In genomic region chr2:67054725-67055124, GRCh38 we compare ENCODE assay signal across 12 cellular contexts.
"Had no signal": no experiment of that assay in that cellular context is flagged by ENCODE, and none has a peak within 500 bp of the region (broad histone marks: within the 10 kb centered on the region; RNA-seq: fewer than 3 reads in every experiment).

No MANE protein-coding gene starts in this region.

- DNase-seq: activated CD4-positive, alpha-beta memory T cell treated with anti-CD3 and anti-CD28 coated beads for 36 hours; activated CD4-positive, alpha-beta T cell treated with anti-CD3 and anti-CD28 coated beads for 36 hours; activated CD8-positive, alpha-beta memory T cell treated with anti-CD3 and anti-CD28 coated beads, Interleukin-2, amount 10 ng/mL, durations not matched to agents 7 days and 5 days; activated naive CD4-positive, alpha-beta T cell treated with anti-CD3 and anti-CD28 coated beads, Interleukin-2, amount 10 ng/mL, durations not matched to agents 7 days and 5 days; activated T-cell treated with anti-CD3 and anti-CD28 coated beads, Interleukin-2, amount 50 U/mL, for 1 hour; naive B cell; stimulated activated CD4-positive, alpha-beta T cell treated with anti-CD3 and anti-CD28 coated beads, Interleukin-12 subunit alpha, Interleukin-12 subunit beta, amount 100 ng/mL, for 4 hours had no signal

- ATAC-seq: activated CD4-positive, alpha-beta T cell treated with anti-CD3 and anti-CD28 coated beads for 36 hours; activated CD8-positive, alpha-beta memory T cell treated with anti-CD3 and anti-CD28 coated beads, Interleukin-2, amount 10 ng/mL, durations not matched to agents 7 days and 5 days; left lobe of liver; stimulated activated effector memory CD8-positive, alpha-beta T cell treated with anti-CD3 and anti-CD28 coated beads, Interleukin-12 subunit alpha, Interleukin-12 subunit beta, amount 100 ng/mL, for 72 hours had no signal

- FAIRE-seq: astrocyte, frontal cortex, islet of Langerhans had no signal
